In genomic region chr1:107572674-107573205, GRCh38 we compare ENCODE assay signal across 10 cellular contexts.
DNase-seq lines count a peak whose midpoint lies in the region; ATAC-seq and TF ChIP-seq lines count a peak whose summit lies in the region.
"Had no signal": no experiment of that assay in that cellular context is flagged by ENCODE, and none has a peak within 500 bp of the region (broad histone marks: within the 10 kb centered on the region; RNA-seq: fewer than 3 reads in every experiment).

No MANE protein-coding gene starts in this region.

- intact Hi-C loops in mucosa of descending colon (cut with DNase I, micrococcal nuclease), result no loop called here
- intact Hi-C loops in CD8-positive, alpha-beta T cell (cut with DNase I, micrococcal nuclease), result no loop called here

- H3K4me3 ChIP-seq in mucosa of descending colon, result no peak overlapping the region
- H3K4me3 ChIP-seq in CD8-positive, alpha-beta T cell (ENCODE audit: low read depth, low read length), result no peak overlapping the region
- H3K4me3 ChIP-seq: tibial nerve had no signal

- no peaks in the 10 kb centered on the region for H3K27me3 ChIP-seq in CD8-positive, alpha-beta T cell (ENCODE audit: insufficient read depth, low read length)
- H3K27me3 ChIP-seq: tibial nerve had no signal

- H3K4me3 Mint-ChIP-seq in CD8-positive, alpha-beta T cell, result no peak overlapping the region

- no peaks in the 10 kb centered on the region for H3K9me3 ChIP-seq in mucosa of descending colon
- no peaks in the 10 kb centered on the region for H3K9me3 ChIP-seq in CD8-positive, alpha-beta T cell (ENCODE audit: low read length)
- H3K9me3 ChIP-seq: tibial nerve had no signal

- peaks cover 6% of the 10 kb centered on the region for H3K36me3 Mint-ChIP-seq in CD8-positive, alpha-beta T cell

- in situ Hi-C loops in T47D (cut with HindIII; ENCODE audit: low pct_unique_long_range_greater_than_20kb, low sequenced_read_pairs), result no loop called here

- POLR2A ChIA-PET in CD8-positive, alpha-beta T cell (lab: Charles Lee), result no interaction called here

- ATAC-seq in mucosa of descending colon, result peak; percentile 79
- ATAC-seq in CD8-positive, alpha-beta T cell, result no peak
- no peak for ATAC-seq in GM18870 (IDR thresholded peaks at IDR 0.05; ENCODE audit: unreplicated experiment)

- CTCF ChIA-PET in CD8-positive, alpha-beta T cell (lab: Charles Lee), result no interaction called here

- DNase-seq in AG20443 (ENCODE audit: low spot score) (peak; percentile 76), LHCN-M2 (ENCODE audit: low read depth) (peak; percentile 80), T47D (ENCODE audit: low read depth in 1 of 2, low spot score in 1 of 2) (peak; percentile 37 to 75), mucosa of descending colon (no peak), HuH-7.5 (ENCODE audit: low spot score) (no peak), epidermal melanocyte (ENCODE audit: insufficient read length, low spot score) (no peak)
- DNase-seq in CD8-positive, alpha-beta T cell, result no peak
- DNase-seq: islet precursor cell had no signal

- no peaks in the 10 kb centered on the region for H3K4me1 Mint-ChIP-seq in CD8-positive, alpha-beta T cell (ENCODE audit: low read depth)

- H3K27me3 Mint-ChIP-seq in CD8-positive, alpha-beta T cell (ENCODE audit: low read depth), result no peaks in the 10 kb centered on the region

- no peak for TF ChIP-seq CTCF in mucosa of descending colon (IDR thresholded peaks at IDR 0.05)
- TF ChIP-seq CTCF in CD8-positive, alpha-beta T cell (IDR thresholded peaks at IDR 0.05), result no peak

- no peak overlapping the region for H3K27ac ChIP-seq in CD8-positive, alpha-beta T cell (ENCODE audit: low read depth, low read length)
- H3K27ac ChIP-seq: tibial nerve had no signal

- H3K27ac Mint-ChIP-seq in CD8-positive, alpha-beta T cell, result no peak overlapping the region

- H3K4me1 ChIP-seq in mucosa of descending colon (ENCODE audit: low read depth), result no peaks in the 10 kb centered on the region
- H3K4me1 ChIP-seq in CD8-positive, alpha-beta T cell (ENCODE audit: insufficient read depth, low read length), result no peaks in the 10 kb centered on the region
- H3K4me1 ChIP-seq: tibial nerve had no signal

- H3K9me3 Mint-ChIP-seq in CD8-positive, alpha-beta T cell, result no peaks in the 10 kb centered on the region

- no peaks in the 10 kb centered on the region for H3K36me3 ChIP-seq in mucosa of descending colon (ENCODE audit: low read depth)
- no peaks in the 10 kb centered on the region for H3K36me3 ChIP-seq in CD8-positive, alpha-beta T cell (ENCODE audit: insufficient read depth, low read length)
- H3K36me3 ChIP-seq: tibial nerve had no signal

Comparison
In these comparisons a context has a peak if more than half of its experiments do, and no peak if none do; other contexts are left out.
1. DNase-seq: peak in AG20443 (single experiment), LHCN-M2 (single experiment) and T47D (2 of 2); none in mucosa of descending colon (0 of 3), HuH-7.5 (single experiment), epidermal melanocyte (single experiment) and CD8-positive, alpha-beta T cell (0 of 7).